ENCODE assay signal across 32 cellular contexts in the genomic region with DNA sequence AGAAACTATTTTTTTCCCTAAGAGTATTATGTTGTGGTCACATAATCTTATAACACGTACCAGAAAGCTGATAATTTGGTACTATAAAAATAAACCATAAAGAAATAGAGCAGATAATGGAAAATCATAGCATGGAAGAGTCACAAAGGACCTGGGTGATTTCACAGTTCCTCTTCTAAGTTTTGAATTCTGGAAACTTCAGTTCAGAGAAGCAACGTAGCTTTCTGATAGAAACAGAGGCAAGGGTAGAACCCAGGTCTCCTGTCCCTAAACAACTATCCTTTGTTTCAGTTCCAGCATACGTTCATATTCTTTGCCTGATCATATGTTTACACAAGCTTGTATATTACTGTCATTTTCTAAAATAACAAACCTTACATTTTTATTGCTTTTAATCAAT.
"Had no signal": no experiment of that assay in that cellular context is flagged by ENCODE, and none has a peak within 500 bp of the region (broad histone marks: within the 10 kb centered on the region; RNA-seq: fewer than 3 reads in every experiment).

No MANE protein-coding gene starts in this region.

- H3K4me3 ChIP-seq: ascending aorta, breast epithelium, cardiac muscle cell, colonic mucosa, dorsolateral prefrontal cortex, gastrocnemius medialis, heart left ventricle had no signal

- DNase-seq: activated CD4-positive, alpha-beta memory T cell treated with anti-CD3 and anti-CD28 coated beads, Interleukin-2, amount 10 ng/mL, durations not matched to agents 7 days and 5 days; activated CD4-positive, alpha-beta T cell treated with anti-CD3 and anti-CD28 coated beads for 1 hour; activated CD4-positive, alpha-beta T cell treated with anti-CD3 and anti-CD28 coated beads for 4 hours; activated CD4-positive, alpha-beta T cell treated with anti-CD3 and anti-CD28 coated beads, Interleukin-2, amount 10 ng/mL, durations not matched to agents 7 days and 5 days; activated CD4-positive, alpha-beta T cell treated with anti-CD3 and anti-CD28 coated beads, Interleukin-2, amount 50 U/mL, for 4 hours; activated CD8-positive, alpha-beta memory T cell treated with anti-CD3 and anti-CD28 coated beads, Interleukin-2, amount 50 U/mL, for 48 hours; activated gamma-delta T cell; activated naive CD4-positive, alpha-beta T cell; activated naive CD4-positive, alpha-beta T cell treated with anti-CD3 and anti-CD28 coated beads, Interleukin-2, amount 10 ng/mL, durations not matched to agents 7 days and 5 days; activated naive CD8-positive, alpha-beta T cell treated with anti-CD3 and anti-CD28 coated beads, Interleukin-2, amount 10 ng/mL, durations not matched to agents 7 days and 5 days; activated T-cell treated with anti-CD3 and anti-CD28 coated beads for 4 hours; activated T-cell treated with anti-CD3 and anti-CD28 coated beads, Interleukin-2, amount 50 U/mL, for 24 hours; activated T-cell treated with anti-CD3 and anti-CD28 coated beads, Interleukin-2, amount 50 U/mL, for 72 hours; central memory CD4-positive, alpha-beta T cell; cerebellar nuclear complex; colonic mucosa; dorsolateral prefrontal cortex; effector memory CD4-positive, alpha-beta T cell; endodermal cell; foreskin fibroblast; gastrocnemius medialis; glutamatergic neuron; heart left ventricle; T-helper 2 cell had no signal

- H3K9me3 ChIP-seq: ascending aorta, breast epithelium, colonic mucosa, gastrocnemius medialis, heart left ventricle had no signal

- H3K36me3 ChIP-seq: ascending aorta, breast epithelium, cardiac muscle cell, colonic mucosa, gastrocnemius medialis had no signal

- H3K27me3 Mint-ChIP-seq: activated CD4-positive, alpha-beta memory T cell treated with anti-CD3 and anti-CD28 coated beads, Interleukin-2, amount 10 ng/mL, durations not matched to agents 7 days and 5 days; activated CD4-positive, alpha-beta T cell treated with anti-CD3 and anti-CD28 coated beads, Interleukin-2, amount 10 ng/mL, durations not matched to agents 7 days and 5 days; activated naive CD4-positive, alpha-beta T cell treated with anti-CD3 and anti-CD28 coated beads, Interleukin-2, amount 10 ng/mL, durations not matched to agents 7 days and 5 days; activated naive CD8-positive, alpha-beta T cell treated with anti-CD3 and anti-CD28 coated beads, Interleukin-2, amount 10 ng/mL, durations not matched to agents 7 days and 5 days; activated T-cell treated with anti-CD3 and anti-CD28 coated beads, Interleukin-2, amount 50 U/mL, for 24 hours; brain had no signal

- H3K27me3 ChIP-seq: ascending aorta, breast epithelium, cardiac muscle cell, colonic mucosa, dorsolateral prefrontal cortex, gastrocnemius medialis, heart left ventricle had no signal

- H3K27ac ChIP-seq: ascending aorta, breast epithelium, cardiac muscle cell, colonic mucosa, dorsolateral prefrontal cortex, gastrocnemius medialis, VCaP had no signal

- H3K4me1 ChIP-seq: ascending aorta, breast epithelium, colonic mucosa, gastrocnemius medialis, heart left ventricle had no signal

- H3K4me1 Mint-ChIP-seq: brain, endodermal cell, WTC11 had no signal

- ATAC-seq: activated naive CD4-positive, alpha-beta T cell treated with anti-CD3 and anti-CD28 coated beads, Interleukin-2, amount 50 U/mL, for 72 hours; activated T-cell treated with anti-CD3 and anti-CD28 coated beads, Interleukin-2, amount 50 U/mL, for 72 hours; esophagus mucosa; gastrocnemius medialis; heart left ventricle; WTC11 had no signal

- H3K9me3 Mint-ChIP-seq: activated CD4-positive, alpha-beta memory T cell treated with anti-CD3 and anti-CD28 coated beads, Interleukin-2, amount 10 ng/mL, durations not matched to agents 7 days and 5 days; activated CD4-positive, alpha-beta T cell treated with anti-CD3 and anti-CD28 coated beads, Interleukin-2, amount 10 ng/mL, durations not matched to agents 7 days and 5 days; activated naive CD4-positive, alpha-beta T cell treated with anti-CD3 and anti-CD28 coated beads, Interleukin-2, amount 10 ng/mL, durations not matched to agents 7 days and 5 days; activated naive CD4-positive, alpha-beta T cell treated with anti-CD3 and anti-CD28 coated beads, Interleukin-2, amount 50 U/mL, for 72 hours; activated T-cell treated with anti-CD3 and anti-CD28 coated beads, Interleukin-2, amount 50 U/mL, for 24 hours; activated T-cell treated with anti-CD3 and anti-CD28 coated beads, Interleukin-2, amount 50 U/mL, for 72 hours; endodermal cell had no signal

- H3K27ac Mint-ChIP-seq: activated CD4-positive, alpha-beta memory T cell treated with anti-CD3 and anti-CD28 coated beads, Interleukin-2, amount 10 ng/mL, durations not matched to agents 7 days and 5 days; activated CD4-positive, alpha-beta T cell treated with anti-CD3 and anti-CD28 coated beads, Interleukin-2, amount 10 ng/mL, durations not matched to agents 7 days and 5 days; activated naive CD4-positive, alpha-beta T cell treated with anti-CD3 and anti-CD28 coated beads, Interleukin-2, amount 10 ng/mL, durations not matched to agents 7 days and 5 days; activated naive CD4-positive, alpha-beta T cell treated with anti-CD3 and anti-CD28 coated beads, Interleukin-2, amount 50 U/mL, for 72 hours; activated naive CD8-positive, alpha-beta T cell treated with anti-CD3 and anti-CD28 coated beads, Interleukin-2, amount 10 ng/mL, durations not matched to agents 7 days and 5 days; activated T-cell treated with anti-CD3 and anti-CD28 coated beads, Interleukin-2, amount 50 U/mL, for 24 hours; activated T-cell treated with anti-CD3 and anti-CD28 coated beads, Interleukin-2, amount 50 U/mL, for 72 hours; brain; endodermal cell; WTC11 had no signal

- H3K4me3 Mint-ChIP-seq: activated CD4-positive, alpha-beta memory T cell treated with anti-CD3 and anti-CD28 coated beads, Interleukin-2, amount 10 ng/mL, durations not matched to agents 7 days and 5 days; activated CD4-positive, alpha-beta T cell treated with anti-CD3 and anti-CD28 coated beads, Interleukin-2, amount 10 ng/mL, durations not matched to agents 7 days and 5 days; activated naive CD4-positive, alpha-beta T cell treated with anti-CD3 and anti-CD28 coated beads, Interleukin-2, amount 10 ng/mL, durations not matched to agents 7 days and 5 days; activated naive CD8-positive, alpha-beta T cell treated with anti-CD3 and anti-CD28 coated beads, Interleukin-2, amount 10 ng/mL, durations not matched to agents 7 days and 5 days; activated T-cell treated with anti-CD3 and anti-CD28 coated beads, Interleukin-2, amount 50 U/mL, for 24 hours; activated T-cell treated with anti-CD3 and anti-CD28 coated beads, Interleukin-2, amount 50 U/mL, for 72 hours; brain; endodermal cell; WTC11 had no signal

- H3K36me3 Mint-ChIP-seq: activated naive CD4-positive, alpha-beta T cell treated with anti-CD3 and anti-CD28 coated beads, Interleukin-2, amount 10 ng/mL, durations not matched to agents 7 days and 5 days; activated naive CD4-positive, alpha-beta T cell treated with anti-CD3 and anti-CD28 coated beads, Interleukin-2, amount 50 U/mL, for 72 hours; activated naive CD8-positive, alpha-beta T cell treated with anti-CD3 and anti-CD28 coated beads, Interleukin-2, amount 10 ng/mL, durations not matched to agents 7 days and 5 days; brain; WTC11 had no signal
